ENCODE assay signal across 8 cellular contexts in the genomic region with DNA sequence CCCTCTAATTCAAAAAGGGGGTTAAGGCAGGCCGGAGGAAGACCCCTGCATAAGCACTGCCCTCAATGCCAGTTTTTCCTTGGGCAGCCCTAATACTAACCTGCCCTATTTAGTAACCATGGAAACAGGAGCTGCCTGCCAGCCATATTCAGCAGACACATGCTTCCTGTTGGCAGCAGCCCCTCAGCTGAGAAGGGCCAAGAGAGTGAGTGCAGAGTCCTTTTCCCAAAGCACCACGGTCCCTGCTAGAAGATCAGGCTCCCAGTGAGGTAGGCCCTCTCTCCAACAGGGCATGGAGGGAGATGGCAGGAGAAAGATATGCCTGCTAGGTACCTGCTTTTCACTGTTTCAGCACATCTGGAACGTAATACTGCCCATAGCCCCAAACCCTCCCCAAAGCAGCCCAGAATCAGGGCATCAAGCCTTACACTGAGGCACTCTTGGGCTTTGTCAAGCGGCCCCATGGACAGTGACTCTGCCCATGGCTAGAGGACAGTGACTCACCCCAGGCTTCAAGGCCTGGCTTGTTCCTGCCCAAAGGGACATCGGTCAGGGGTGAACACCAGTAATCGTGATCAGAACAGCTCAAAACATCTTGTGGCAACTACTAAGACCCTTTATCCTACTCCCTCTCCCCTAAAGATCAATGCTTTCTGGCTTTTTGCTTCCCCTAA.
DNase-seq lines count a peak whose midpoint lies in the region; ATAC-seq and TF ChIP-seq lines count a peak whose summit lies in the region.

No MANE protein-coding gene starts in this region.

- H3K9me3 Mint-ChIP-seq in nephron progenitor cell (no peaks in the 10 kb centered on the region), natural killer cell (no peaks in the 10 kb centered on the region)

- H3K9ac ChIP-seq in duodenal mucosa (ENCODE audit: low read depth in 1 of 2, low read length in 2 of 2) = peak overlapping the region; percentile 3 to 7

- peaks cover 64% of the 10 kb centered on the region for H3K4me1 Mint-ChIP-seq in nephron progenitor cell
- H3K4me1 Mint-ChIP-seq in natural killer cell = peaks cover 16 to 28% of the 10 kb centered on the region in 2 donors

- H3K4me1 ChIP-seq in BE2C (peaks cover 44% of the 10 kb centered on the region), duodenal mucosa (ENCODE audit: control insufficient read depth in 1 of 2, insufficient read depth in 2 of 2, low read length in 2 of 2) (peaks cover 70 to 81% of the 10 kb centered on the region in 2 donors)

- H3K27ac ChIP-seq in duodenal mucosa (ENCODE audit: low read depth, low read length) = peak overlapping the region; percentile 70

- TF ChIP-seq CTCF in BE2C (IDR thresholded peaks at IDR 0.05; ENCODE audit: low read depth, low read length) (no peak), nephron progenitor cell (IDR thresholded peaks at IDR 0.05) (no peak), natural killer cell (IDR thresholded peaks at IDR 0.05) (no peak)

- H3K9me3 ChIP-seq in BE2C (no peaks in the 10 kb centered on the region), duodenal mucosa (ENCODE audit: control insufficient read depth in 1 of 2, low read length in 2 of 2) (no peaks in the 10 kb centered on the region)

- H3K27ac Mint-ChIP-seq in nephron progenitor cell (peak overlapping the region; percentile 87), natural killer cell (no peak overlapping the region)

- H3K27me3 ChIP-seq in BE2C = no peaks in the 10 kb centered on the region
- H3K27me3 ChIP-seq in duodenal mucosa (ENCODE audit: control insufficient read depth in 1 of 2, insufficient read depth in 2 of 2, low read length in 2 of 2) = no peaks in the 10 kb centered on the region

- H3K36me3 Mint-ChIP-seq in nephron progenitor cell (ENCODE audit: low read depth) (no peaks in the 10 kb centered on the region), natural killer cell (no peaks in the 10 kb centered on the region)

- H3K36me3 ChIP-seq in BE2C (peaks cover 3% of the 10 kb centered on the region; the same call in 1 of the 2 replicates), duodenal mucosa (ENCODE audit: control insufficient read depth in 1 of 2, insufficient read depth in 2 of 2, low read length in 2 of 2) (no peaks in the 10 kb centered on the region)

- intact Hi-C loops in natural killer cell (cut with micrococcal nuclease) = no loop called here

- DNase-seq in BE2C = peak; percentile 34
- DNase-seq in NCI-H2227 (lab: John Stamatoyannopoulos, UW; ENCODE audit: unreplicated experiment) = peak; percentile 70
- DNase-seq in nephron progenitor cell = no peak
- no peak for DNase-seq in KG1 (lab: John Stamatoyannopoulos, UW)
- DNase-seq in natural killer cell = no peak
- no peak for DNase-seq in NK-92 treated with Interleukin-12 subunit alpha and Interleukin-12 subunit beta, amount 100 ng/mL, for 24 hours (lab: John Stamatoyannopoulos, UW)

- no peaks in the 10 kb centered on the region for H3K27me3 Mint-ChIP-seq in nephron progenitor cell (ENCODE audit: low read depth, poor library complexity)
- peaks cover 3 to 9% of the 10 kb centered on the region in 2 donors for H3K27me3 Mint-ChIP-seq in natural killer cell (ENCODE audit: low read depth in 2 of 2)

- ATAC-seq in HG03460 (IDR thresholded peaks at IDR 0.05; ENCODE audit: unreplicated experiment) (no peak), natural killer cell (no peak)

- H3K4me3 ChIP-seq in BE2C (ENCODE audit: low read depth, low read length) (no peak overlapping the region), duodenal mucosa (ENCODE audit: low read depth in 1 of 2, low read length in 2 of 2) (peak overlapping the region in 1 of 2 donors; percentile 8)

- H3K4me3 Mint-ChIP-seq in nephron progenitor cell (no peak overlapping the region), natural killer cell (no peak overlapping the region)

Comparison
In these comparisons a context has a peak if more than half of its experiments do, and no peak if none do; other contexts are left out.
1. DNase-seq: peak in BE2C (single experiment) and NCI-H2227 (single experiment); none in nephron progenitor cell (single experiment), KG1 (single experiment), natural killer cell (single experiment) and NK-92 treated with Interleukin-12 subunit alpha and Interleukin-12 subunit beta, amount 100 ng/mL, for 24 hours (single experiment).